In genomic region chr2:88016086-88016947, GRCh38 we compare ENCODE assay signal across 1 cellular context.
TF ChIP-seq lines count a peak whose summit lies in the region.

Gene RNU2-63P (minus strand): TSS chr2:88016547.

TF ChIP-seq in HepG2, 621 proteins besides CTCF, POLR2A, EP300 and RAD21 (continued from another document and continues in another):
- TF ChIP-seq ZBTB40 (IDR thresholded peaks at IDR 0.05), result no peak
- peak; percentile 54; the same call in 1 of the 2 replicates for TF ChIP-seq ZBTB40 (CRISPR knock-in tag; IDR thresholded peaks at IDR 0.05)
- no peak for TF ChIP-seq SRSF9 (IDR thresholded peaks at IDR 0.05; ENCODE audit: borderline replicate concordance, insufficient read depth, low read depth, low read length, poor library complexity, severe bottlenecking)
- 0 out of 2 replicates have a peak, but pooled peaks have one; percentile 85 for TF ChIP-seq SP140L (CRISPR knock-in tag; IDR thresholded peaks at IDR 0.05; ENCODE audit: borderline replicate concordance)
- TF ChIP-seq ZNF749 (CRISPR knock-in tag; IDR thresholded peaks at IDR 0.05; ENCODE audit: borderline replicate concordance), result peak; percentile 55; the same call in 1 of the 2 replicates
- TF ChIP-seq ZNF20 (CRISPR knock-in tag; IDR thresholded peaks at IDR 0.05), result peak; percentile 37
- TF ChIP-seq ZNF30 (CRISPR knock-in tag; IDR thresholded peaks at IDR 0.05), result no peak
- peak; percentile 67; the same call in 1 of the 2 replicates for TF ChIP-seq ZNF33A (CRISPR knock-in tag; IDR thresholded peaks at IDR 0.05; ENCODE audit: borderline replicate concordance)
- peak; percentile 86 for TF ChIP-seq REPIN1 (CRISPR knock-in tag; IDR thresholded peaks at IDR 0.05; ENCODE audit: borderline replicate concordance, low read depth)
- no peak for TF ChIP-seq ZUFSP (CRISPR knock-in tag; IDR thresholded peaks at IDR 0.05; ENCODE audit: borderline replicate concordance)
- TF ChIP-seq ZNF878 (CRISPR knock-in tag; IDR thresholded peaks at IDR 0.05), result no peak; the same call in 1 of the 2 replicates
- TF ChIP-seq, protein P1, sequence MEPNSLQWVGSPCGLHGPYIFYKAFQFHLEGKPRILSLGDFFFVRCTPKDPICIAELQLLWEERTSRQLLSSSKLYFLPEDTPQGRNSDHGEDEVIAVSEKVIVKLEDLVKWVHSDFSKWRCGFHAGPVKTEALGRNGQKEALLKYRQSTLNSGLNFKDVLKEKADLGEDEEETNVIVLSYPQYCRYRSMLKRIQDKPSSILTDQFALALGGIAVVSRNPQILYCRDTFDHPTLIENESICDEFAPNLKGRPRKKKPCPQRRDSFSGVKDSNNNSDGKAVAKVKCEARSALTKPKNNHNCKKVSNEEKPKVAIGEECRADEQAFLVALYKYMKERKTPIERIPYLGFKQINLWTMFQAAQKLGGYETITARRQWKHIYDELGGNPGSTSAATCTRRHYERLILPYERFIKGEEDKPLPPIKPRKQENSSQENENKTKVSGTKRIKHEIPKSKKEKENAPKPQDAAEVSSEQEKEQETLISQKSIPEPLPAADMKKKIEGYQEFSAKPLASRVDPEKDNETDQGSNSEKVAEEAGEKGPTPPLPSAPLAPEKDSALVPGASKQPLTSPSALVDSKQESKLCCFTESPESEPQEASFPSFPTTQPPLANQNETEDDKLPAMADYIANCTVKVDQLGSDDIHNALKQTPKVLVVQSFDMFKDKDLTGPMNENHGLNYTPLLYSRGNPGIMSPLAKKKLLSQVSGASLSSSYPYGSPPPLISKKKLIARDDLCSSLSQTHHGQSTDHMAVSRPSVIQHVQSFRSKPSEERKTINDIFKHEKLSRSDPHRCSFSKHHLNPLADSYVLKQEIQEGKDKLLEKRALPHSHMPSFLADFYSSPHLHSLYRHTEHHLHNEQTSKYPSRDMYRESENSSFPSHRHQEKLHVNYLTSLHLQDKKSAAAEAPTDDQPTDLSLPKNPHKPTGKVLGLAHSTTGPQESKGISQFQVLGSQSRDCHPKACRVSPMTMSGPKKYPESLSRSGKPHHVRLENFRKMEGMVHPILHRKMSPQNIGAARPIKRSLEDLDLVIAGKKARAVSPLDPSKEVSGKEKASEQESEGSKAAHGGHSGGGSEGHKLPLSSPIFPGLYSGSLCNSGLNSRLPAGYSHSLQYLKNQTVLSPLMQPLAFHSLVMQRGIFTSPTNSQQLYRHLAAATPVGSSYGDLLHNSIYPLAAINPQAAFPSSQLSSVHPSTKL (CRISPR knock-in tag; IDR thresholded peaks at IDR 0.05), result peak; percentile 53
- TF ChIP-seq ZNF547 (CRISPR knock-in tag; IDR thresholded peaks at IDR 0.05), result no peak; the same call in 1 of the 2 replicates
- TF ChIP-seq KLF12 (CRISPR knock-in tag; IDR thresholded peaks at IDR 0.05; ENCODE audit: borderline replicate concordance), result peak; percentile 42
- TF ChIP-seq ZBTB25 (CRISPR knock-in tag; IDR thresholded peaks at IDR 0.05), result peak; percentile 92
- TF ChIP-seq ARNTL (CRISPR knock-in tag; IDR thresholded peaks at IDR 0.05), result peak; percentile 84; the same call in 1 of the 2 replicates
- peak; percentile 54; the same call in 1 of the 2 replicates for TF ChIP-seq NR2F6 (IDR thresholded peaks at IDR 0.05)
- no peak; the same call in 1 of the 2 replicates for TF ChIP-seq NR2F6 (CRISPR knock-in tag; IDR thresholded peaks at IDR 0.05)
- TF ChIP-seq, protein P2, sequence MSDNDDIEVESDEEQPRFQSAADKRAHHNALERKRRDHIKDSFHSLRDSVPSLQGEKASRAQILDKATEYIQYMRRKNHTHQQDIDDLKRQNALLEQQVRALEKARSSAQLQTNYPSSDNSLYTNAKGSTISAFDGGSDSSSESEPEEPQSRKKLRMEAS (IDR thresholded peaks at IDR 0.05), result peak; percentile 60
- peak; percentile 7; the same call in 1 of the 2 replicates for TF ChIP-seq ZNF441 (CRISPR knock-in tag; IDR thresholded peaks at IDR 0.05; ENCODE audit: borderline replicate concordance)
- TF ChIP-seq RARA (CRISPR knock-in tag; IDR thresholded peaks at IDR 0.05), result peak; percentile 37; the same call in 1 of the 2 replicates
- no peak; the same call in 1 of the 2 replicates for TF ChIP-seq ZNF652 (CRISPR knock-in tag; IDR thresholded peaks at IDR 0.05; ENCODE audit: borderline replicate concordance, low read depth)
- no peak for TF ChIP-seq ZFY (CRISPR knock-in tag; IDR thresholded peaks at IDR 0.05)
- TF ChIP-seq, protein P3, sequence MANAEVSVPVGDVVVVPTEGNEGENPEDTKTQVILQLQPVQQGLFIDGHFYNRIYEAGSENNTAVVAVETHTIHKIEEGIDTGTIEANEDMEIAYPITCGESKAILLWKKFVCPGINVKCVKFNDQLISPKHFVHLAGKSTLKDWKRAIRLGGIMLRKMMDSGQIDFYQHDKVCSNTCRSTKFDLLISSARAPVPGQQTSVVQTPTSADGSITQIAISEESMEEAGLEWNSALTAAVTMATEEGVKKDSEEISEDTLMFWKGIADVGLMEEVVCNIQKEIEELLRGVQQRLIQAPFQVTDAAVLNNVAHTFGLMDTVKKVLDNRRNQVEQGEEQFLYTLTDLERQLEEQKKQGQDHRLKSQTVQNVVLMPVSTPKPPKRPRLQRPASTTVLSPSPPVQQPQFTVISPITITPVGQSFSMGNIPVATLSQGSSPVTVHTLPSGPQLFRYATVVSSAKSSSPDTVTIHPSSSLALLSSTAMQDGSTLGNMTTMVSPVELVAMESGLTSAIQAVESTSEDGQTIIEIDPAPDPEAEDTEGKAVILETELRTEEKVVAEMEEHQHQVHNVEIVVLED (CRISPR knock-in tag; IDR thresholded peaks at IDR 0.05; ENCODE audit: borderline replicate concordance), result peak; percentile 48; the same call in 1 of the 2 replicates
- TF ChIP-seq CSRNP2 (CRISPR knock-in tag; conservative IDR thresholded peaks at IDR 0.05; ENCODE audit: low read depth), result 0 out of 2 replicates have a peak, but pooled peaks have one; percentile 24
- peak; percentile 79 for TF ChIP-seq EHMT2 (IDR thresholded peaks at IDR 0.05; ENCODE audit: borderline replicate concordance, low read depth, low read length)
- no peak for TF ChIP-seq ZNF672 (CRISPR knock-in tag; IDR thresholded peaks at IDR 0.05)
- TF ChIP-seq STAT5B (CRISPR knock-in tag; IDR thresholded peaks at IDR 0.05), result peak; percentile 97
- TF ChIP-seq TARDBP (CRISPR knock-in tag; IDR thresholded peaks at IDR 0.05), result peak; percentile 98
- TF ChIP-seq ZNF780A (CRISPR knock-in tag; IDR thresholded peaks at IDR 0.05), result peak; percentile 85; the same call in 1 of the 2 replicates
- no peak for TF ChIP-seq ZNF263 (CRISPR knock-in tag; IDR thresholded peaks at IDR 0.05)
- peak; percentile 16 for TF ChIP-seq XRCC5 (optimal IDR thresholded peaks at IDR 0.05; ENCODE audit: low read length)
- no peak for TF ChIP-seq KLF15 (CRISPR knock-in tag; IDR thresholded peaks at IDR 0.05; ENCODE audit: borderline replicate concordance)
- TF ChIP-seq GATA4 (IDR thresholded peaks at IDR 0.05; ENCODE audit: borderline replicate concordance, low read depth), result peak; percentile 99
- TF ChIP-seq, protein P4, sequence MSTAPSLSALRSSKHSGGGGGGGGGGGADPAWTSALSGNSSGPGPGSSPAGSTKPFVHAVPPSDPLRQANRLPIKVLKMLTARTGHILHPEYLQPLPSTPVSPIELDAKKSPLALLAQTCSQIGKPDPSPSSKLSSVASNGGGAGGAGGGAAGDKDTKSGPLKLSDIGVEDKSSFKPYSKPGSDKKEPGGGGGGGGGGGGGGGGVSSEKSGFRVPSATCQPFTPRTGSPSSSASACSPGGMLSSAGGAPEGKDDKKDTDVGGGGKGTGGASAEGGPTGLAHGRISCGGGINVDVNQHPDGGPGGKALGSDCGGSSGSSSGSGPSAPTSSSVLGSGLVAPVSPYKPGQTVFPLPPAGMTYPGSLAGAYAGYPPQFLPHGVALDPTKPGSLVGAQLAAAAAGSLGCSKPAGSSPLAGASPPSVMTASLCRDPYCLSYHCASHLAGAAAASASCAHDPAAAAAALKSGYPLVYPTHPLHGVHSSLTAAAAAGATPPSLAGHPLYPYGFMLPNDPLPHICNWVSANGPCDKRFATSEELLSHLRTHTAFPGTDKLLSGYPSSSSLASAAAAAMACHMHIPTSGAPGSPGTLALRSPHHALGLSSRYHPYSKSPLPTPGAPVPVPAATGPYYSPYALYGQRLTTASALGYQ (CRISPR knock-in tag; IDR thresholded peaks at IDR 0.05), result peak; percentile 31; the same call in 1 of the 2 replicates
- TF ChIP-seq ZNF841 (CRISPR knock-in tag; IDR thresholded peaks at IDR 0.05; ENCODE audit: borderline replicate concordance), result peak; percentile 93
- peak; percentile 42; the same call in 1 of the 2 replicates for TF ChIP-seq ETV5 (CRISPR knock-in tag; IDR thresholded peaks at IDR 0.05; ENCODE audit: borderline replicate concordance)
